21 cellular contexts compared by ENCODE assay signal in the genomic region with DNA sequence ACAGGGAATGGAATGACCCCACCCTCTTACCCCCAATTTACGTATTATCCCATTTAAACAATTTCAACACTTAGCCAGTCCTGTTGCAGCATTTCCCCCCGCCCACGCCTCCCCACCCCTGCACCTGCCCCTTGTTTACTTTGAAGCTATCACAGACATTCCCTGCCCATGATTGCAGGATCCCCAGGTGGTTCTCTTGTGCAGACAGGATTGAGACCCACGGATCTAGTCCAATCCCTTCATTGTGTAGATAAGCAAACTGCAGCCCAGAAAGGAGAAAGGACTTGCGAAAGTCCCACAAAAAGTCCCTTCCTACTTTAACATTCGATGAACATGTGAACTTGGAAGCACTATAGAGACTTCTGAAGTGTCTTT. TPM values are rescaled to one million over a fixed set of nuclear protein-coding genes. Genes with fewer than 3 reads are reported as not detected.
DNase-seq lines count a peak whose midpoint lies in the region; TF ChIP-seq lines count a peak whose summit lies in the region.
"Had no signal": no experiment of that assay in that cellular context is flagged by ENCODE, and none has a peak within 500 bp of the region (broad histone marks: within the 10 kb centered on the region; RNA-seq: fewer than 3 reads in every experiment).

No MANE protein-coding gene starts in this region.

- H2AFZ ChIP-seq in trophoblast cell (ENCODE audit: insufficient read depth, low read length, poor library complexity) = no peak overlapping the region

- BruUV-seq in Calu3 (replicated peaks; lab: Mats Ljungman, UMichigan) = no TSS peak

- H3K79me1 ChIP-seq in trophoblast cell (ENCODE audit: low read length) = peaks cover 13% of the 10 kb centered on the region

- no peak overlapping the region for H3K27ac Mint-ChIP-seq in Calu3 (ENCODE audit: unreplicated experiment)
- H3K27ac Mint-ChIP-seq: activated naive CD4-positive, alpha-beta T cell treated with anti-CD3 and anti-CD28 coated beads, Interleukin-2, amount 50 U/mL, for 72 hours; activated T-cell treated with anti-CD3 and anti-CD28 coated beads, Interleukin-2, amount 50 U/mL, for 24 hours; CD4-positive, CD25-positive, alpha-beta regulatory T cell; nephron progenitor cell had no signal

- no peak overlapping the region for H2AK5ac ChIP-seq in trophoblast cell (ENCODE audit: low read length)

- H3K4me1 Mint-ChIP-seq in Calu3 (ENCODE audit: low read depth, unreplicated experiment) = peaks cover 13% of the 10 kb centered on the region
- H3K4me1 Mint-ChIP-seq: CD4-positive, CD25-positive, alpha-beta regulatory T cell had no signal

- peak overlapping the region; percentile 15 for H2BK120ac ChIP-seq in trophoblast cell (ENCODE audit: insufficient read depth, low read length, poor library complexity)

- no peaks in the 10 kb centered on the region for H3K27me3 ChIP-seq in trophoblast cell (ENCODE audit: insufficient read depth, low read length)
- H3K27me3 ChIP-seq: transverse colon had no signal

- H3K9me3 ChIP-seq in trophoblast cell (ENCODE audit: insufficient read depth, low read depth, low read length) = no peaks in the 10 kb centered on the region
- H3K9me3 ChIP-seq: SK-N-SH, transverse colon had no signal

- H3K18ac ChIP-seq in trophoblast cell (ENCODE audit: low read length) = no peak overlapping the region

- CTCF ChIA-PET in Calu3 (lab: Charles Lee) = interaction anchor here (0.6 to 0.7 kb wide), 2 partner anchors 136 to 205 kb away, joined by 3 to 4 read pairs; no protein-coding TSS in a partner anchor

- no peak overlapping the region for H3K4me2 ChIP-seq in trophoblast cell (ENCODE audit: low read length)
- H3K4me2 ChIP-seq: SK-N-SH had no signal

- no peak overlapping the region for H3K4me3 Mint-ChIP-seq in Calu3 (ENCODE audit: low read depth, unreplicated experiment)
- H3K4me3 Mint-ChIP-seq: activated T-cell treated with anti-CD3 and anti-CD28 coated beads, Interleukin-2, amount 50 U/mL, for 24 hours; brain; CD4-positive, CD25-positive, alpha-beta regulatory T cell; nephron progenitor cell had no signal

- H3K4ac ChIP-seq in trophoblast cell (ENCODE audit: low read depth, low read length) = no peak overlapping the region

- no peak overlapping the region for H3K23ac ChIP-seq in trophoblast cell (ENCODE audit: low read length)

- H3K9ac ChIP-seq in trophoblast cell (ENCODE audit: low read length) = no peak overlapping the region
- H3K9ac ChIP-seq: SK-N-SH had no signal

- 100% methylated on average over 2 of the region's 6 CpGs for WGBS in trophoblast cell (ENCODE audit: extremely low coverage, insufficient coverage, insufficient read length)

- H3K79me2 ChIP-seq in trophoblast cell (ENCODE audit: control insufficient read depth, insufficient read depth, low read length, poor library complexity) = no peaks in the 10 kb centered on the region

- H3K27me3 Mint-ChIP-seq in Calu3 (ENCODE audit: unreplicated experiment) = no peaks in the 10 kb centered on the region
- H3K27me3 Mint-ChIP-seq: activated T-cell treated with anti-CD3 and anti-CD28 coated beads, Interleukin-2, amount 50 U/mL, for 24 hours had no signal

- H3K36me3 ChIP-seq in trophoblast cell (ENCODE audit: control insufficient read depth in 1 of 2, insufficient read depth in 2 of 2, low read length in 2 of 2) = no peaks in the 10 kb centered on the region
- H3K36me3 ChIP-seq: transverse colon had no signal

- H3K4me3 ChIP-seq in trophoblast cell (ENCODE audit: low read depth, low read length) = no peak overlapping the region
- H3K4me3 ChIP-seq: transverse colon had no signal

- no peak overlapping the region for H2BK12ac ChIP-seq in trophoblast cell (ENCODE audit: low read length)

- H3K27ac ChIP-seq in epithelial cell of prostate (peak overlapping the region; percentile 29), trophoblast cell (ENCODE audit: low read depth, low read length) (no peak overlapping the region)
- H3K27ac ChIP-seq: transverse colon had no signal

- H4K12ac ChIP-seq in trophoblast cell (ENCODE audit: low read depth, low read length) = no peak overlapping the region

- DNase-seq in NCI-H1105 treated with DMSO at 0.1 percent for 48 hours (lab: John Stamatoyannopoulos, UW) (peak; percentile 12), NCI-H1105 (lab: John Stamatoyannopoulos, UW) (no peak), NCI-H510A (lab: John Stamatoyannopoulos, UW) (peak; percentile 15), epithelial cell of prostate (ENCODE audit: low read depth, low spot score) (no peak), trophoblast cell (no peak), Calu3 (no peak), hippocampal formation (lab: John Stamatoyannopoulos, UW) (no peak)
- no peak for DNase-seq in stimulated activated CD4-positive, alpha-beta T cell treated with anti-CD3 and anti-CD28 coated beads, Interleukin-4, amount 100 ng/mL, for 24 hours
- DNase-seq: 8988T; activated CD4-positive, alpha-beta T cell treated with anti-CD3 and anti-CD28 coated beads, Interleukin-2, amount 50 U/mL, for 4 hours; activated T-cell treated with anti-CD3 and anti-CD28 coated beads, Interleukin-2, amount 50 U/mL, for 24 hours; CD4-positive, CD25-positive, alpha-beta regulatory T cell; EL; H9; NCI-H2227 treated with DMSO at 0.1 percent for 48 hours; nephron progenitor cell; SK-N-SH; stimulated activated CD4-positive, alpha-beta T cell treated with anti-CD3 and anti-CD28 coated beads, Interleukin-4, amount 100 ng/mL, for 4 hours; transverse colon had no signal

- TF ChIP-seq CTCF in Calu3 (IDR thresholded peaks at IDR 0.05; ENCODE audit: unreplicated experiment) = no peak

- no peak overlapping the region for H3K14ac ChIP-seq in trophoblast cell (ENCODE audit: low read length)

- H3K4me1 ChIP-seq in trophoblast cell (ENCODE audit: control insufficient read depth in 1 of 2, insufficient read depth in 2 of 2, low read length in 2 of 2) = peaks cover 2 to 17% of the 10 kb centered on the region in 2 experiments

- H4K91ac ChIP-seq in trophoblast cell (ENCODE audit: low read depth, low read length) = no peak overlapping the region

- intact Hi-C loops in Calu3 (cut with micrococcal nuclease; ENCODE audit: unreplicated experiment) = no loop called here

- no peak overlapping the region for H4K8ac ChIP-seq in trophoblast cell (ENCODE audit: low read depth, low read length)

- no peaks in the 10 kb centered on the region for H3K9me3 Mint-ChIP-seq in Calu3 (ENCODE audit: low read depth, unreplicated experiment)
- H3K9me3 Mint-ChIP-seq: activated naive CD4-positive, alpha-beta T cell treated with anti-CD3 and anti-CD28 coated beads, Interleukin-2, amount 50 U/mL, for 72 hours; activated T-cell treated with anti-CD3 and anti-CD28 coated beads, Interleukin-2, amount 50 U/mL, for 24 hours; CD4-positive, CD25-positive, alpha-beta regulatory T cell; H9; nephron progenitor cell had no signal

- H3K36me3 Mint-ChIP-seq in Calu3 (ENCODE audit: insufficient read depth, unreplicated experiment) = no peaks in the 10 kb centered on the region
- H3K36me3 Mint-ChIP-seq: activated naive CD4-positive, alpha-beta T cell treated with anti-CD3 and anti-CD28 coated beads, Interleukin-2, amount 50 U/mL, for 72 hours; brain; CD4-positive, CD25-positive, alpha-beta regulatory T cell had no signal

- H2BK5ac ChIP-seq in trophoblast cell (ENCODE audit: low read depth, low read length, poor library complexity) = no peak overlapping the region

RNA-seq across cellular contexts. Expression of a gene that starts 38.9 kb away (rescaled TPM):
- polyA plus RNA-seq in trophoblast cell (2013) = 1.2 and 1.4 TPM in 2 replicates
- total RNA-seq in Calu3 (2022) = 3.3 and 3.6 TPM in 2 replicates
- total RNA-seq: activated naive CD4-positive, alpha-beta T cell treated with anti-CD3 and anti-CD28 coated beads, Interleukin-2, amount 50 U/mL, for 72 hours; CD4-positive, CD25-positive, alpha-beta regulatory T cell had no signal
- polyA plus RNA-seq: CD4-positive, CD25-positive, alpha-beta regulatory T cell had no signal

Comparison
In these comparisons a context has a peak if more than half of its experiments do, and no peak if none do; other contexts are left out.
1. DNase-seq: peak in NCI-H1105 treated with DMSO at 0.1 percent for 48 hours (single experiment) and NCI-H510A (single experiment); none in NCI-H1105 (single experiment), epithelial cell of prostate (single experiment), trophoblast cell (0 of 2), stimulated activated CD4-positive, alpha-beta T cell treated with anti-CD3 and anti-CD28 coated beads, Interleukin-4, amount 100 ng/mL, for 24 hours (single experiment), Calu3 (single experiment) and hippocampal formation (0 of 2).